25 cellular contexts compared by ENCODE assay signal in genomic region chr21:42597487-42598158, GRCh38.
"Had no signal": no experiment of that assay in that cellular context is flagged by ENCODE, and none has a peak within 500 bp of the region (broad histone marks: within the 10 kb centered on the region; RNA-seq: fewer than 3 reads in every experiment).

No MANE protein-coding gene starts in this region.

- H3K4me3 ChIP-seq: coronary artery, dorsolateral prefrontal cortex, gastrocnemius medialis, heart left ventricle had no signal

- ATAC-seq: activated CD4-positive, alpha-beta T cell treated with anti-CD3 and anti-CD28 coated beads for 36 hours; activated CD8-positive, alpha-beta T cell treated with anti-CD3 and anti-CD28 coated beads for 36 hours; activated T-cell treated with anti-CD3 and anti-CD28 coated beads, Interleukin-2, amount 50 U/mL, for 4 hours; activated T-helper 17 cell treated with anti-CD3 and anti-CD28 coated beads, Interleukin-2, amount 50 U/mL, for 72 hours; esophagus mucosa; foreskin keratinocyte; gastrocnemius medialis; heart left ventricle had no signal

- H3K27ac ChIP-seq: brain microvascular endothelial cell, coronary artery, dorsolateral prefrontal cortex, foreskin keratinocyte, gastrocnemius medialis, heart left ventricle had no signal

- FAIRE-seq: astrocyte had no signal

- H3K4me1 ChIP-seq: foreskin keratinocyte, gastrocnemius medialis had no signal

- DNase-seq: activated CD4-positive, alpha-beta T cell treated with anti-CD3 and anti-CD28 coated beads for 36 hours; activated CD4-positive, alpha-beta T cell treated with anti-CD3 and anti-CD28 coated beads, Interleukin-2, amount 10 ng/mL, durations not matched to agents 24 days and 14 days; activated CD4-positive, CD25-positive, alpha-beta regulatory T cell; activated CD4-positive, CD25-positive, alpha-beta regulatory T cell treated with anti-CD3 and anti-CD28 coated beads, Interleukin-2, amount 50 U/mL, for 72 hours; activated CD8-positive, alpha-beta T cell treated with anti-CD3 and anti-CD28 coated beads for 36 hours; activated effector memory CD4-positive, alpha-beta T cell treated with Interleukin-2 at 50 U/mL for 16 hours; activated gamma-delta T cell treated with Interleukin-2 at 50 U/mL for 16 hours; activated naive CD4-positive, alpha-beta T cell treated with anti-CD3 and anti-CD28 coated beads, Interleukin-2, amount 50 U/mL, for 16 hours; activated naive CD4-positive, alpha-beta T cell treated with Interleukin-2 at 50 U/mL for 16 hours; activated T-cell treated with anti-CD3 and anti-CD28 coated beads, Interleukin-2, amount 50 U/mL, for 4 hours; amniotic stem cell; anterior cingulate cortex; brain microvascular endothelial cell; effector memory CD4-positive, alpha-beta T cell; endodermal cell; foreskin keratinocyte; gastrocnemius medialis; glutamatergic neuron; heart left ventricle; T1000 had no signal

- H3K27me3 ChIP-seq: dorsolateral prefrontal cortex, foreskin keratinocyte had no signal

- H3K9me3 ChIP-seq: gastrocnemius medialis had no signal

- H3K36me3 ChIP-seq: brain microvascular endothelial cell, gastrocnemius medialis, heart left ventricle had no signal
